19 cellular contexts compared by ENCODE assay signal in the genomic region with DNA sequence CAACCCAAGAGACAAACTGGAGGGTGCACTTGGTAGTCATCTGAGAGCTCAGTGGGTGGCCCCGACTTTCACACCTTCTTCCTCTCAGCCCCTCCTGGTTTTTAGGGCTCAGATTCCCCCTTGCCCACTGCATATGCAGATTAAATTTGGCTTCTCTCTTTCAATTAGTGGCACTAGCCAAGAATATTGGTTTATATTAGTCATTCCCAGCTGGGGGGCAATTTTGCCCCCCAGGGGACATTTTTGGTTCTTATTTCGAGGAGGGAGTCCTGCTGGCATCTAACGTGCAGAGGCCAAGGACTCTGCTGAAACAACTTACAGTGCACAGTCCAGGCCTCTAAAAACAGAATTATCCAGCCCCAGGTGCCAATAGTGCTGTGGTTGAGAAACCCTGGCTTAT.
"Had no signal": no experiment of that assay in that cellular context is flagged by ENCODE, and none has a peak within 500 bp of the region (broad histone marks: within the 10 kb centered on the region; RNA-seq: fewer than 3 reads in every experiment).

No MANE protein-coding gene starts in this region.

- H3K4me3 Mint-ChIP-seq: activated CD4-positive, alpha-beta memory T cell treated with anti-CD3 and anti-CD28 coated beads for 36 hours; activated naive CD8-positive, alpha-beta T cell treated with anti-CD3 and anti-CD28 coated beads, Interleukin-2, amount 50 U/mL, for 24 hours had no signal

- H3K4me1 ChIP-seq: foreskin keratinocyte, psoas muscle, testis, upper lobe of right lung had no signal

- ATAC-seq: activated naive CD8-positive, alpha-beta T cell treated with anti-CD3 and anti-CD28 coated beads, Interleukin-2, amount 50 U/mL, for 24 hours; foreskin keratinocyte; left colon; psoas muscle; sciatic nerve; stimulated activated naive CD8-positive, alpha-beta T cell treated with anti-CD3 and anti-CD28 coated beads, Interleukin-15, Interleukin-2, amounts not matched to agents 100 U/mL and 50 U/mL, for 24 hours had no signal

- H3K36me3 Mint-ChIP-seq: activated CD4-positive, alpha-beta memory T cell treated with anti-CD3 and anti-CD28 coated beads for 36 hours had no signal

- H3K9me3 ChIP-seq: esophagus muscularis mucosa, spleen, testis, upper lobe of right lung had no signal

- H3K27ac Mint-ChIP-seq: activated CD4-positive, alpha-beta memory T cell treated with anti-CD3 and anti-CD28 coated beads for 36 hours; activated naive CD8-positive, alpha-beta T cell treated with anti-CD3 and anti-CD28 coated beads, Interleukin-2, amount 50 U/mL, for 24 hours had no signal

- H3K9me3 Mint-ChIP-seq: activated CD4-positive, alpha-beta memory T cell treated with anti-CD3 and anti-CD28 coated beads for 36 hours; activated naive CD8-positive, alpha-beta T cell treated with anti-CD3 and anti-CD28 coated beads, Interleukin-2, amount 50 U/mL, for 24 hours had no signal

- H3K27me3 ChIP-seq: esophagus muscularis mucosa, foreskin keratinocyte, spleen, testis, upper lobe of right lung had no signal

- H3K4me3 ChIP-seq: esophagus muscularis mucosa, lung, psoas muscle, testis, upper lobe of right lung had no signal

- DNase-seq: activated CD4-positive, alpha-beta memory T cell treated with anti-CD3 and anti-CD28 coated beads for 36 hours; activated CD4-positive, alpha-beta T cell treated with anti-CD3 and anti-CD28 coated beads for 1 hour; activated gamma-delta T cell treated with Interleukin-2 at 50 U/mL for 16 hours; activated naive CD8-positive, alpha-beta T cell treated with anti-CD3 and anti-CD28 coated beads, Interleukin-2, amount 50 U/mL, for 24 hours; activated T-cell treated with anti-CD3 and anti-CD28 coated beads, Interleukin-2, amount 50 U/mL, for 48 hours; dermis blood vessel endothelial cell; foreskin keratinocyte; left colon; naive thymus-derived CD4-positive, alpha-beta T cell; psoas muscle; spleen; stimulated activated CD4-positive, alpha-beta T cell treated with anti-CD3 and anti-CD28 coated beads, Interleukin-2, amount 100 ng/mL, for 24 hours; stimulated activated naive CD8-positive, alpha-beta T cell treated with anti-CD3 and anti-CD28 coated beads, Interleukin-15, Interleukin-2, amounts not matched to agents 100 U/mL and 50 U/mL, for 24 hours; SW 1271; testis; upper lobe of right lung had no signal

- H3K36me3 ChIP-seq: esophagus muscularis mucosa, spleen, upper lobe of right lung had no signal

- H3K27ac ChIP-seq: foreskin keratinocyte, psoas muscle, testis had no signal
